In genomic region chr11:61955031-61955415, GRCh38 we compare ENCODE assay signal across 1 cellular context.
A peak's percentile ranks its signal among the peaks of the same experiment; 100 is the strongest.
TF ChIP-seq lines count a peak whose summit lies in the region.

No MANE protein-coding gene starts in this region.

TF ChIP-seq in HepG2, 621 proteins besides CTCF, POLR2A, EP300 and RAD21 (continues in another document):
- TF ChIP-seq CEBPB (IDR thresholded peaks at IDR 0.05; ENCODE audit: borderline replicate concordance, low read depth, low read length) (peak; percentile 76; the same call in 1 of the 2 replicates), ZNF451 (CRISPR knock-in tag; IDR thresholded peaks at IDR 0.05) (no peak), DPF2 (CRISPR knock-in tag; IDR thresholded peaks at IDR 0.05; ENCODE audit: borderline replicate concordance, low read depth) (no peak), NKX3-1 (CRISPR knock-in tag; IDR thresholded peaks at IDR 0.05) (no peak), SOX6 (IDR thresholded peaks at IDR 0.05) (no peak), SOX6 (CRISPR knock-in tag; IDR thresholded peaks at IDR 0.05) (0 out of 2 replicates have a peak, but pooled peaks have one; percentile 2), KDM5A (IDR thresholded peaks at IDR 0.05; ENCODE audit: borderline replicate concordance, low read length) (no peak), SP5 (CRISPR knock-in tag; IDR thresholded peaks at IDR 0.05; ENCODE audit: borderline replicate concordance, low read depth) (no peak), TAF15 (IDR thresholded peaks at IDR 0.05; ENCODE audit: low read depth, low read length, poor library complexity, severe bottlenecking) (no peak), ZNF7 (CRISPR knock-in tag; IDR thresholded peaks at IDR 0.05) (no peak), TAF1 (CRISPR knock-in tag; IDR thresholded peaks at IDR 0.05) (no peak), ZNF34 (CRISPR knock-in tag; IDR thresholded peaks at IDR 0.05; ENCODE audit: borderline replicate concordance) (no peak), FOXP4 (CRISPR knock-in tag; IDR thresholded peaks at IDR 0.05) (no peak), KAT2B (IDR thresholded peaks at IDR 0.05; ENCODE audit: borderline replicate concordance, low read depth, low read length) (no peak), SKI (IDR thresholded peaks at IDR 0.05; ENCODE audit: partially characterized antibody) (no peak), GATAD2A (CRISPR knock-in tag; IDR thresholded peaks at IDR 0.05) (peak; percentile 52), ZNF12 (CRISPR knock-in tag; IDR thresholded peaks at IDR 0.05) (no peak), SAP130 (CRISPR knock-in tag; IDR thresholded peaks at IDR 0.05; ENCODE audit: low read depth) (peak; percentile 51; the same call in 1 of the 2 replicates), PATZ1 (CRISPR knock-in tag; IDR thresholded peaks at IDR 0.05) (peak; percentile 42; the same call in 1 of the 2 replicates), ZNF263 (CRISPR knock-in tag; IDR thresholded peaks at IDR 0.05) (0 out of 2 replicates have a peak, but pooled peaks have one; percentile 32), PHF21A (CRISPR knock-in tag; IDR thresholded peaks at IDR 0.05) (no peak), ZNF224 (CRISPR knock-in tag; IDR thresholded peaks at IDR 0.05) (no peak), MAZ (IDR thresholded peaks at IDR 0.05; ENCODE audit: borderline replicate concordance, low read depth, low read length) (no peak), MAZ (CRISPR knock-in tag; IDR thresholded peaks at IDR 0.05; ENCODE audit: low read depth) (no peak), PRDM10 (CRISPR knock-in tag; IDR thresholded peaks at IDR 0.05; ENCODE audit: low read depth) (no peak), ASH2L (IDR thresholded peaks at IDR 0.05; ENCODE audit: insufficient read length, low read depth, low read length) (no peak), ZNF337 (CRISPR knock-in tag; IDR thresholded peaks at IDR 0.05; ENCODE audit: borderline replicate concordance, low read depth) (no peak), NFAT5 (CRISPR knock-in tag; IDR thresholded peaks at IDR 0.05) (no peak), ZNF841 (CRISPR knock-in tag; IDR thresholded peaks at IDR 0.05; ENCODE audit: borderline replicate concordance) (no peak), KIAA2018 (CRISPR knock-in tag; IDR thresholded peaks at IDR 0.05; ENCODE audit: borderline replicate concordance) (no peak), KAT8 (CRISPR knock-in tag; IDR thresholded peaks at IDR 0.05) (0 out of 2 replicates have a peak, but pooled peaks have one; percentile 17), CENPT (CRISPR knock-in tag; IDR thresholded peaks at IDR 0.05; ENCODE audit: low read depth) (no peak), HBP1 (CRISPR knock-in tag; IDR thresholded peaks at IDR 0.05; ENCODE audit: low read depth) (no peak), SMC3 (IDR thresholded peaks at IDR 0.05; ENCODE audit: low read length) (0 out of 2 replicates have a peak, but pooled peaks have one; percentile 8), RBM39 (IDR thresholded peaks at IDR 0.05; ENCODE audit: low read depth, low read length, poor library complexity, severe bottlenecking) (no peak), MTA1 (CRISPR knock-in tag; IDR thresholded peaks at IDR 0.05; ENCODE audit: borderline replicate concordance) (no peak), JUN (CRISPR knock-in tag; IDR thresholded peaks at IDR 0.05) (no peak), SIX1 (CRISPR knock-in tag; IDR thresholded peaks at IDR 0.05; ENCODE audit: borderline replicate concordance) (no peak)
